In the genomic region with DNA sequence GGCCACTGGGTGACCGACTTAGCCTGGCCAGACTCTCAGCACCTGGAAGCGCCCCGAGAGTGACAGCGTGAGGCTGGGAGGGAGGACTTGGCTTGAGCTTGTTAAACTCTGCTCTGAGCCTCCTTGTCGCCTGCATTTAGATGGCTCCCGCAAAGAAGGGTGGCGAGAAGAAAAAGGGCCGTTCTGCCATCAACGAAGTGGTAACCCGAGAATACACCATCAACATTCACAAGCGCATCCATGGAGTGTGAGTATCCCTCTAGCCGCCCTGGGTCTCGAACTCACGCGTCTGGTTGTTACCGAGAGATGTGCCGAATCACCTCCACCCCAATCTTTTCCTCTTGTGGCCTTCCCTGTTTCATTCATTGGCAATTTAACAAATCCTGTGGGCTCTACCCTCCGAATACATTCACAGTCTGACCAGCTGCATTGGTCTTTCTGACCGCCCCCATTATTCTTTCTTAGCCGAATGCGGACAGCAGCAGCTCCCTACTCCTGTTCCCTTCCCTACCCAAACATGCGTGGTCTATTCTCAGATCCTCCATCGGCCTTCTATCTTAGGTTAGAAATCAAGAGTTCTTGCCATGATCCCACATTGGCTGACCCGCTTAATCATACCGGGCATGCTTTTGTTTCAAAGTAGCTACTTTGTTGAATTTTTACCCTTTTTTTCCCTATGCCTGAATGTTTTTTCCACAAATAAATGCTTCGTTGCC, we compare ENCODE assay signal across 8 cellular contexts. TPM values are rescaled to one million over a fixed set of nuclear protein-coding genes. Genes with fewer than 3 reads are reported as not detected.
DNase-seq lines count a peak whose midpoint lies in the region; ATAC-seq and TF ChIP-seq lines count a peak whose summit lies in the region.

No MANE protein-coding gene starts in this region.

- intact Hi-C loops in activated T-helper 2 cell treated with anti-CD3 and anti-CD28 coated beads, Interferon-gamma antibody, Interleukin-2, Interleukin-4, amounts not matched to agents 10 μg/mL and 5 μg/mL and 100 μg/mL, durations not matched to agents 14 hours and 24 hours and 36 hours (cut with micrococcal nuclease): loop anchor here (1.0 to 5.0 kb wide), 5 partner anchors 150 to 440 kb away; partner anchors contain the start of genes PDCL3, RNF149 and TBC1D8

- peaks cover 37% of the 10 kb centered on the region for H3K4me1 Mint-ChIP-seq in activated T-helper 2 cell treated with anti-CD3 and anti-CD28 coated beads, Interferon-gamma antibody, Interleukin-2, Interleukin-4, amounts not matched to agents 10 μg/mL and 5 μg/mL and 100 μg/mL, durations not matched to agents 14 hours and 24 hours and 36 hours (ENCODE audit: low read depth)

- H3K4me1 ChIP-seq in BE2C: no peaks in the 10 kb centered on the region; the same call in 1 of the 2 replicates
- peaks cover 12% of the 10 kb centered on the region for H3K4me1 ChIP-seq in iPS-15b (ENCODE audit: control insufficient read depth, insufficient read depth, low read length)

- H3K9me3 ChIP-seq in BE2C: no peaks in the 10 kb centered on the region
- H3K9me3 ChIP-seq in iPS-15b (ENCODE audit: control insufficient read depth, insufficient read depth, low read length): no peaks in the 10 kb centered on the region

- H3K4me3 Mint-ChIP-seq in activated T-helper 2 cell treated with anti-CD3 and anti-CD28 coated beads, Interferon-gamma antibody, Interleukin-2, Interleukin-4, amounts not matched to agents 10 μg/mL and 5 μg/mL and 100 μg/mL, durations not matched to agents 14 hours and 24 hours and 36 hours (ENCODE audit: low read depth): peak overlapping the region; percentile 97

- no peaks in the 10 kb centered on the region for H3K9me3 Mint-ChIP-seq in activated T-helper 2 cell treated with anti-CD3 and anti-CD28 coated beads, Interferon-gamma antibody, Interleukin-2, Interleukin-4, amounts not matched to agents 10 μg/mL and 5 μg/mL and 100 μg/mL, durations not matched to agents 14 hours and 24 hours and 36 hours

- H3K27me3 ChIP-seq in BE2C: no peaks in the 10 kb centered on the region
- peaks cover 6% of the 10 kb centered on the region for H3K27me3 ChIP-seq in iPS-15b (ENCODE audit: control insufficient read depth, insufficient read depth, low read length)

- H3K36me3 ChIP-seq in BE2C: peaks cover 53% of the 10 kb centered on the region
- H3K36me3 ChIP-seq in iPS-15b (ENCODE audit: control insufficient read depth, insufficient read depth, low read length): peaks cover 45% of the 10 kb centered on the region

- no peak for DNase-seq in BE2C
- no peak for DNase-seq in HFF-Myc (ENCODE audit: extremely low read depth, low read depth)
- DNase-seq in activated T-helper 2 cell treated with anti-CD3 and anti-CD28 coated beads, Interferon-gamma antibody, Interleukin-2, Interleukin-4, amounts not matched to agents 10 μg/mL and 5 μg/mL and 100 μg/mL, durations not matched to agents 14 hours and 24 hours and 36 hours (ENCODE audit: low spot score): no peak
- peak; percentile 2 for DNase-seq in stimulated activated CD8-positive, alpha-beta memory T cell treated with anti-CD3 and anti-CD28 coated beads, Interleukin-15, amount 100 ng/mL, for 1 hour (ENCODE audit: low read depth)
- no peak for DNase-seq in NCI-H1417 (lab: John Stamatoyannopoulos, UW)

- H3K27ac Mint-ChIP-seq in activated T-helper 2 cell treated with anti-CD3 and anti-CD28 coated beads, Interferon-gamma antibody, Interleukin-2, Interleukin-4, amounts not matched to agents 10 μg/mL and 5 μg/mL and 100 μg/mL, durations not matched to agents 14 hours and 24 hours and 36 hours: peak overlapping the region; percentile 93

- ATAC-seq in HG03378 (IDR thresholded peaks at IDR 0.05; ENCODE audit: unreplicated experiment) (no peak), HG03565 (IDR thresholded peaks at IDR 0.05; ENCODE audit: unreplicated experiment) (no peak)

- H3K9ac ChIP-seq in iPS-15b (ENCODE audit: low read depth, low read length): peak overlapping the region; percentile 98

- peaks cover 56% of the 10 kb centered on the region for H3K36me3 Mint-ChIP-seq in activated T-helper 2 cell treated with anti-CD3 and anti-CD28 coated beads, Interferon-gamma antibody, Interleukin-2, Interleukin-4, amounts not matched to agents 10 μg/mL and 5 μg/mL and 100 μg/mL, durations not matched to agents 14 hours and 24 hours and 36 hours (ENCODE audit: low read depth)

- peak overlapping the region; percentile 93 for H3K4me3 ChIP-seq in BE2C (ENCODE audit: low read depth, low read length)
- peak overlapping the region; percentile 87 for H3K4me3 ChIP-seq in HFF-Myc (replicated peaks; ENCODE audit: low read depth, low read length)
- peak overlapping the region; percentile 95 for H3K4me3 ChIP-seq in iPS-15b (ENCODE audit: low read depth, low read length)

- H3K27me3 Mint-ChIP-seq in activated T-helper 2 cell treated with anti-CD3 and anti-CD28 coated beads, Interferon-gamma antibody, Interleukin-2, Interleukin-4, amounts not matched to agents 10 μg/mL and 5 μg/mL and 100 μg/mL, durations not matched to agents 14 hours and 24 hours and 36 hours (ENCODE audit: low read depth): peaks cover 5% of the 10 kb centered on the region

- TF ChIP-seq CTCF in BE2C (IDR thresholded peaks at IDR 0.05; ENCODE audit: low read depth, low read length) (no peak), HFF-Myc (IDR thresholded peaks at IDR 0.05; ENCODE audit: low read depth, low read length, missing control alignments) (no peak)

RNA-seq across cellular contexts. Expression of gene RPL31, which starts 0.6 kb away (rescaled TPM):
- polyA plus RNA-seq in BE2C (2012; ENCODE audit: insufficient read depth, insufficient read length, low read depth): 925 TPM
- 1,195 and 1,243 TPM in 2 replicates for total RNA-seq in activated T-helper 2 cell treated with anti-CD3 and anti-CD28 coated beads, Interferon-gamma antibody, Interleukin-2, Interleukin-4, amounts not matched to agents 10 μg/mL and 5 μg/mL and 100 μg/mL, durations not matched to agents 14 hours and 24 hours and 36 hours
